ENCODE assay signal across 18 cellular contexts in the genomic region with DNA sequence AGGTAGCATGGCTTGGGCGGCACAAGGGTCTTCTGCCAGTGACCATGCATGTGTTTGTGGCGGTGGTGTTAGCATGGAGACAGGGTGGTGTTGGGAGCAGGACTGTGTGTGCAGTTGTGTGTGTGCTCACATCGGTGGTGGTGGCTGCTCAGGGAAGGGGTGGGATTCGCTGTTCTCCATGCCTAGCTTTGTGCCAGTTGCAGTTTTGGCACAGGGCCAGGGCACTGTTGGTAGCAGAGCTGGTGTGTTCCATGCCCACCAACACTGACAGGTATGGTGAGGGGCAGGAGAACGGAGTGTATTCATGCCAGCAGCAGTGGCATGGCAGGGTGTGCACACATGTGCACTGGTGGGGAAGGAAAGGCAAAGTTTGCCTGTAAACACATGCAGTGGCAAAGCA.
"Had no signal": no experiment of that assay in that cellular context is flagged by ENCODE, and none has a peak within 500 bp of the region (broad histone marks: within the 10 kb centered on the region; RNA-seq: fewer than 3 reads in every experiment).

No MANE protein-coding gene starts in this region.

- H3K4me2 ChIP-seq: KMS-11 had no signal

- H3K36me3 ChIP-seq: Peyer's patch, SJCRH30 had no signal

- H3K9ac ChIP-seq: KMS-11 had no signal

- H3K4me3 ChIP-seq: Peyer's patch, SJCRH30 had no signal

- H3K27me3 ChIP-seq: Peyer's patch, SJCRH30 had no signal

- DNase-seq: Kasumi-1; MM.1S; NCI-H1092 treated with DMSO at 0.1 percent for 48 hours; NCI-H1436; NCI-H187; NCI-H2029 treated with DMSO at 0.1 percent for 48 hours; NCI-H2107; NCI-H2227 treated with DMSO at 0.1 percent for 48 hours; NCI-H524; NCI-H526 treated with DMSO at 0.1 percent for 48 hours; NCI-H748 treated with DMSO at 0.1 percent for 48 hours; NK-92 treated with Interleukin-12 subunit alpha and Interleukin-12 subunit beta, amount 100 ng/mL, for 24 hours; PC-3; Peyer's patch; SHP77 treated with DMSO at 0.1 percent for 48 hours; SJCRH30; T-helper 1 cell had no signal

- H3K27ac ChIP-seq: KMS-11, Peyer's patch, SJCRH30 had no signal

- H3K4me1 ChIP-seq: Peyer's patch, SJCRH30 had no signal

- H3K9me3 ChIP-seq: SJCRH30 had no signal
